ENCODE assay signal across 7 cellular contexts in the genomic region with DNA sequence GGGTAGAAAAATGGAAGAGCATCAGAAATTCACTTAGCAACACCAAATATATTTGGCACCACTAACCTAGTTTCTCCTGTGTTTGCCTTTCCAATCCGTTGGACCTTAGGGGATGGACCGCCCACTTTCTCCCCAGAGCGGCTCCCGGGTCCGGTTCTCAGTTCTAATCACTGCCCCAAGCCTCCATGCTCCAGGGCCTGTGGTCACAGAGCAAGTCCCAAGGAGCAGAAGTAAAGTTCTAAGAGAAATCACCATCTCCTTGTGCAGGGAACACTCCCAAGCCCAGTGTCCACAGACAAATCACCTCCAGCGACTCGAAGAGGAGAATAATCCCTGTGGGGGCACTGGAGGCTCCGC. TPM values are rescaled to one million over a fixed set of nuclear protein-coding genes. Genes with fewer than 3 reads are reported as not detected.
A peak's percentile ranks its signal among the peaks of the same experiment; 100 is the strongest.
DNase-seq lines count a peak whose midpoint lies in the region; ATAC-seq and TF ChIP-seq lines count a peak whose summit lies in the region.

No MANE protein-coding gene starts in this region.

- H3K27me3 ChIP-seq in HUES64 (ENCODE audit: insufficient read depth, low read length) (peaks cover 36% of the 10 kb centered on the region), colonic mucosa (no peaks in the 10 kb centered on the region)

- H3K4me1 ChIP-seq in HUES64 (ENCODE audit: insufficient read depth, low read length), result peaks cover 8% of the 10 kb centered on the region
- H3K4me1 ChIP-seq in colonic mucosa, result no peaks in the 10 kb centered on the region

- no peaks in the 10 kb centered on the region for H3K9me3 Mint-ChIP-seq in memory B cell

- peak overlapping the region; percentile 77 for H3K4me3 Mint-ChIP-seq in memory B cell

- WGBS in HUES64, result 7% methylated on average over 8 of the region's 8 CpGs

- H3K36me3 ChIP-seq in HUES64 (ENCODE audit: insufficient read depth, low read length) (no peaks in the 10 kb centered on the region), colonic mucosa (no peaks in the 10 kb centered on the region)

- TF ChIP-seq CTCF in colonic mucosa (IDR thresholded peaks at IDR 0.05), result no peak

- intact Hi-C loops in colonic mucosa (cut with DNase I), result no loop called here

- H3K4me3 ChIP-seq in HUES64 (ENCODE audit: low read length) (peak overlapping the region; percentile 62), colonic mucosa (peak overlapping the region; percentile 75)

- DNase-seq in colonic mucosa, result peak; percentile 53
- no peak for DNase-seq in memory B cell (ENCODE audit: low spot score in 2 of 2)
- no peak for DNase-seq in globus pallidus (ENCODE audit: low spot score)

- peaks cover 9% of the 10 kb centered on the region for H3K27me3 Mint-ChIP-seq in memory B cell

- no peak overlapping the region for H3K27ac ChIP-seq in HUES64 (ENCODE audit: low read depth, low read length)
- peak overlapping the region; percentile 66 for H3K27ac ChIP-seq in colonic mucosa

- H3K9me3 ChIP-seq in HUES64 (ENCODE audit: insufficient read depth, low read depth, low read length) (no peaks in the 10 kb centered on the region), colonic mucosa (no peaks in the 10 kb centered on the region)

- H3K36me3 Mint-ChIP-seq in memory B cell, result no peaks in the 10 kb centered on the region

- H3K9ac ChIP-seq in HUES64 (ENCODE audit: low read depth, low read length), result peak overlapping the region; percentile 50
- peak overlapping the region; percentile 13 to 84 for H3K9ac ChIP-seq in colonic mucosa (ENCODE audit: low read depth in 2 of 2, low read length in 2 of 2)

- peak; percentile 1 for ATAC-seq in GM19438 (IDR thresholded peaks at IDR 0.05; ENCODE audit: low read depth, unreplicated experiment)
- ATAC-seq in memory B cell (ENCODE audit: low read depth), result no peak
- no peak for ATAC-seq in GM19328 (IDR thresholded peaks at IDR 0.05; ENCODE audit: unreplicated experiment)
- ATAC-seq in HG02981 (IDR thresholded peaks at IDR 0.05; ENCODE audit: unreplicated experiment), result no peak

- peaks cover 10% of the 10 kb centered on the region for H3K4me1 Mint-ChIP-seq in memory B cell

- no peak overlapping the region for H3K27ac Mint-ChIP-seq in memory B cell

RNA-seq across cellular contexts. Expression of a gene that starts 0.7 kb away (rescaled TPM):
- polyA plus RNA-seq in HUES64 (2013, experiment 1 of 2), result 2.4 TPM
- 3.7 TPM for polyA plus RNA-seq in HUES64 (2013, experiment 2 of 2)
- total RNA-seq in colonic mucosa, result 10 to 100 TPM in 1 of 2 donors, 1 to 10 TPM in 1; 9.1 to 25.0 TPM
